ENCODE assay signal across 10 cellular contexts in the genomic region with DNA sequence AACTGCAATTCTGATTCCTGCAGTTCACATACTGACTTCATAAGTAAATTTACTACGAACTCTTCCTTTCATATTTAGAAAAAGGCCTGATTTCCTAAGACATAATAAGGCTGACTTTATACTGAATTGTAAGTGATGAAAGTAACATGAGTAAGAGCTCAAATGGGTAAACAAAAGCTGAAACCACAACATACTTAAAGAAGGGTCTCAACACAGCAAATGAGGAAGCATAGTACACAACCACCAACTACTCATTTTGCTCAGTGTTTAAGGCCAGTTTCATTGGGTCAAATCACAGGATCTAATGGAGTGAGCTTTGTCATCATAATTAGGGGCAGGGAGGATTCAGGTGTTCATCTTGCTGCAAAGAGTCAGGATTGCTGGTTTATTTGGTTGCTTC.
A peak's percentile ranks its signal among the peaks of the same experiment; 100 is the strongest.
DNase-seq lines count a peak whose midpoint lies in the region; ATAC-seq and TF ChIP-seq lines count a peak whose summit lies in the region.
"Had no signal": no experiment of that assay in that cellular context is flagged by ENCODE, and none has a peak within 500 bp of the region (broad histone marks: within the 10 kb centered on the region; RNA-seq: fewer than 3 reads in every experiment).

No MANE protein-coding gene starts in this region.

- intact Hi-C loops in CD4-positive, alpha-beta memory T cell (cut with micrococcal nuclease): no loop called here

- H3K27me3 Mint-ChIP-seq in CD4-positive, alpha-beta memory T cell: no peaks in the 10 kb centered on the region

- H3K27me3 ChIP-seq in CD4-positive, alpha-beta memory T cell (ENCODE audit: insufficient read depth, low read length): no peaks in the 10 kb centered on the region

- H3K9me3 Mint-ChIP-seq in CD4-positive, alpha-beta memory T cell: no peaks in the 10 kb centered on the region

- no peak for DNase-seq in CD4-positive, alpha-beta memory T cell
- peak; percentile 22 for DNase-seq in GM20000 (ENCODE audit: low spot score)
- DNase-seq in SIG-M5 (lab: John Stamatoyannopoulos, UW): peak; percentile 26
- peak; percentile 86 for DNase-seq in iris pigment epithelial cell (ENCODE audit: low read depth)
- DNase-seq in NCI-H1436 treated with DMSO at 0.1 percent for 48 hours (lab: John Stamatoyannopoulos, UW): no peak
- no peak for DNase-seq in UCSD-AML1 (lab: John Stamatoyannopoulos, UW; ENCODE audit: unreplicated experiment)
- no peak for DNase-seq in NCI-H510A (lab: John Stamatoyannopoulos, UW)
- DNase-seq: DMS79 treated with DMSO at 0.1 percent for 48 hours, NCI-H524 had no signal

- peak overlapping the region in 6 of 7 donors; percentile 10 to 62 (median 34) for H3K27ac Mint-ChIP-seq in CD4-positive, alpha-beta memory T cell

- CTCF ChIA-PET in CD4-positive, alpha-beta memory T cell (lab: Charles Lee; ENCODE audit: partially characterized antibody): interaction anchor here (0.6 to 1.3 kb wide), 5 partner anchors 10 to 246 kb away, joined by 3 to 4 read pairs (median 3); a partner anchor contains a TSS

- no peak overlapping the region for H3K4me3 ChIP-seq in CD4-positive, alpha-beta memory T cell (ENCODE audit: low read length in 2 of 2)

- no peaks in the 10 kb centered on the region for H3K4me1 ChIP-seq in CD4-positive, alpha-beta memory T cell (ENCODE audit: insufficient read depth, low read length)

- no peak for ATAC-seq in GM19395 (IDR thresholded peaks at IDR 0.05; ENCODE audit: unreplicated experiment)

- no peak overlapping the region for H3K27ac ChIP-seq in CD4-positive, alpha-beta memory T cell (ENCODE audit: low read depth, low read length)

- H3K4me1 Mint-ChIP-seq in CD4-positive, alpha-beta memory T cell: peaks cover 10 to 21% (median 15%) of the 10 kb centered on the region in 4 donors

- H3K9me3 ChIP-seq in CD4-positive, alpha-beta memory T cell (ENCODE audit: control insufficient read depth in 1 of 2, low read length in 2 of 2): no peaks in the 10 kb centered on the region

- peaks cover 40% of the 10 kb centered on the region for H3K36me3 ChIP-seq in CD4-positive, alpha-beta memory T cell (ENCODE audit: insufficient read depth, low read length)

- POLR2A ChIA-PET in CD4-positive, alpha-beta memory T cell (lab: Charles Lee; ENCODE audit: partially characterized antibody): interaction anchor here (1.2 to 1.8 kb wide), 2 partner anchors 13 to 81 kb away, joined by 3 to 5 read pairs; a partner anchor contains a TSS

- H3K4me3 Mint-ChIP-seq in CD4-positive, alpha-beta memory T cell: no peak overlapping the region

- peaks cover 43 to 81% of the 10 kb centered on the region in 2 donors for H3K36me3 Mint-ChIP-seq in CD4-positive, alpha-beta memory T cell

- no peak for TF ChIP-seq CTCF in GM20000 (IDR thresholded peaks at IDR 0.05; ENCODE audit: extremely low read depth, missing control alignments)

Comparison
In these comparisons a context has a peak if more than half of its experiments do, and no peak if none do; other contexts are left out.
1. DNase-seq: peak in GM20000 (single experiment), SIG-M5 (single experiment) and iris pigment epithelial cell (single experiment); none in CD4-positive, alpha-beta memory T cell (0 of 5), NCI-H1436 treated with DMSO at 0.1 percent for 48 hours (single experiment), UCSD-AML1 (single experiment) and NCI-H510A (single experiment).